In genomic region chr2:27060323-27060722, GRCh38 we compare ENCODE assay signal across 1 cellular context.
TF ChIP-seq lines count a peak whose summit lies in the region.

No MANE protein-coding gene starts in this region.

TF ChIP-seq in K562, 482 proteins besides CTCF, POLR2A, EP300 and RAD21:
- TF ChIP-seq PML (IDR thresholded peaks at IDR 0.05; ENCODE audit: low read length) (no peak), ZNF407 (IDR thresholded peaks at IDR 0.05; ENCODE audit: low read depth) (no peak), POLR2G (IDR thresholded peaks at IDR 0.05; ENCODE audit: low read depth, low read length) (0 out of 2 replicates have a peak, but pooled peaks have one; percentile 38), PRDM10 (IDR thresholded peaks at IDR 0.05; ENCODE audit: partially characterized antibody) (peak; percentile 35), CBFA2T3 (IDR thresholded peaks at IDR 0.05) (peak; percentile 42; the same call in 1 of the 2 replicates)
